In the genomic region with DNA sequence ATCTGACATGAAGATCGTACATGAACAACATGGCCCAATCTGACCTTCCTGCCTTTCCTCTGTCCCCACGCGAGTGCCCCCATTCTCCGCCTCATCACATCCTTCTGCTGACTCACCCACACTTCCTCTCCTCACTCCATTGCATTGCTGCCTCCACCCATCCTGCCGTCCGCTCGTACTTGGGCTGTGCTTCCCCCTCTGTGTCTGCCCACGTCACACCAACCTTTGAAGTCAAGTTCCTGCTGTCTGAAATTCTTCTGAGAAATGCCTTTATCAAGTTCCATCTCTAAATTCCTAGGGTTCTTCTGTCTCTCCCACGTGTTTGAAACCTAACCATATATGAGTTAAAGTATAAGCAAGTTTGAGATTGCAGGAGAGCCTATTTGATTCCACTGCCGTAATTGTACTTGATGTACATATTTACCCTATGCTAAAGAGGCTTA, we compare ENCODE assay signal across 7 cellular contexts. TPM values are rescaled to one million over a fixed set of nuclear protein-coding genes. Genes with fewer than 3 reads are reported as not detected.
DNase-seq lines count a peak whose midpoint lies in the region; ATAC-seq and TF ChIP-seq lines count a peak whose summit lies in the region.

No MANE protein-coding gene starts in this region.

- no peaks in the 10 kb centered on the region; the same call in 1 of the 2 replicates for H3K4me1 ChIP-seq in BE2C

- peaks cover 4% of the 10 kb centered on the region for H3K27me3 Mint-ChIP-seq in activated naive CD8-positive, alpha-beta T cell treated with anti-CD3 and anti-CD28 coated beads for 36 hours

- H3K9me3 ChIP-seq in BE2C: no peaks in the 10 kb centered on the region

- ATAC-seq in GM19043 (IDR thresholded peaks at IDR 0.05; ENCODE audit: low read depth, unreplicated experiment) (peak; percentile 94), HG03196 (IDR thresholded peaks at IDR 0.05; ENCODE audit: unreplicated experiment) (peak; percentile 97), left colon (peak; percentile 84)

- DNase-seq in T follicular helper cell (ENCODE audit: low read depth) (peak; percentile 83), left colon (peak; percentile 58 to 76), BE2C (no peak)
- DNase-seq in activated naive CD8-positive, alpha-beta T cell treated with anti-CD3 and anti-CD28 coated beads for 36 hours: peak; percentile 81
- peak; percentile 58 for DNase-seq in stimulated activated CD8-positive, alpha-beta memory T cell treated with anti-CD3 and anti-CD28 coated beads, Interleukin-12 subunit alpha, Interleukin-12 subunit beta, amount 100 ng/mL, for 1 hour (ENCODE audit: low read depth)

- H3K4me1 Mint-ChIP-seq in activated naive CD8-positive, alpha-beta T cell treated with anti-CD3 and anti-CD28 coated beads for 36 hours: peaks cover 17% of the 10 kb centered on the region

- H3K9me3 Mint-ChIP-seq in activated naive CD8-positive, alpha-beta T cell treated with anti-CD3 and anti-CD28 coated beads for 36 hours: peaks cover 2% of the 10 kb centered on the region

- H3K4me3 Mint-ChIP-seq in activated naive CD8-positive, alpha-beta T cell treated with anti-CD3 and anti-CD28 coated beads for 36 hours: peak overlapping the region; percentile 35

- intact Hi-C loops in left colon (cut with DNase I, micrococcal nuclease): no loop called here

- H3K27me3 ChIP-seq in BE2C: no peaks in the 10 kb centered on the region

- TF ChIP-seq CTCF in BE2C (IDR thresholded peaks at IDR 0.05; ENCODE audit: low read depth, low read length): no peak

- no peaks in the 10 kb centered on the region for H3K36me3 Mint-ChIP-seq in activated naive CD8-positive, alpha-beta T cell treated with anti-CD3 and anti-CD28 coated beads for 36 hours

- H3K27ac Mint-ChIP-seq in activated naive CD8-positive, alpha-beta T cell treated with anti-CD3 and anti-CD28 coated beads for 36 hours: peak overlapping the region; percentile 78

- H3K4me3 ChIP-seq in BE2C (ENCODE audit: low read depth, low read length): no peak overlapping the region

- H3K36me3 ChIP-seq in BE2C: no peaks in the 10 kb centered on the region

RNA-seq across cellular contexts. Expression of a gene that starts 18.0 kb away (rescaled TPM):
- total RNA-seq in activated naive CD8-positive, alpha-beta T cell treated with anti-CD3 and anti-CD28 coated beads for 36 hours: 10 to 100 TPM; 71.6 to 71.8 TPM
- total RNA-seq in left colon: 10 to 100 TPM; 37.5 to 54.9 TPM
- 41.1 TPM for polyA plus RNA-seq in BE2C (2012; ENCODE audit: insufficient read depth, insufficient read length, low read depth)
